Comparison of ENCODE assay signal across 26 cellular contexts in the genomic region with DNA sequence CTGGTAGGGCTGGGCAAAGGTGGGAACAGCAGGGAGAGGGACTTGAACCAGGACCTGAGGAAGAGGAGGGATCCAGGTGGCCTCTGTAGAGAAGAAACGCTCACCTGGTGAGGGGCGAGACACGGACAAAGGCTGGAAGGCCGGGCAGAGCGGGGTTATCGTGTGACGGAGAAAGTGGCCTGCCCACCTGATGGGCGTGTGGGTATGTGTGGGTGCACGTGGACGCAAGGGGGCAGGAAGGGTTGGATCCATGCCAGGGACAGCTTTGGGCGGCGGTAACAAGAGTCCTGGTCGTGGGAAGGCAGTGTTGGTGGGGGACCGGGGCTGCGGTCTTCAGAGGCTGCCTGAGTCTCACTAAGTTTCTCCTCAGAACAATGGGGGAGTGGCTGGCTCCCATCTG.
DNase-seq lines count a peak whose midpoint lies in the region; ATAC-seq, FAIRE-seq and TF ChIP-seq lines count a peak whose summit lies in the region.
"Had no signal": no experiment of that assay in that cellular context is flagged by ENCODE, and none has a peak within 500 bp of the region (broad histone marks: within the 10 kb centered on the region; RNA-seq: fewer than 3 reads in every experiment).

No MANE protein-coding gene starts in this region.

- in situ Hi-C loops in K562 (cut with MboI) = no loop called here

- no peaks in the 10 kb centered on the region for H4K20me1 ChIP-seq in H9 (ENCODE audit: control insufficient read depth, insufficient read depth, insufficient read length)
- H4K20me1 ChIP-seq in K562 (replicated peaks; ENCODE audit: control insufficient read depth, insufficient read depth, low read length) = peaks cover 8% of the 10 kb centered on the region; the same call in 1 of the 2 replicates

- no peak for TF ChIP-seq POLR2A in K562 (conservative IDR thresholded peaks at IDR 0.05)

- intact Hi-C loops in K562 (cut with micrococcal nuclease) = no loop called here

- H2BK15ac ChIP-seq in H9 (ENCODE audit: low read depth, low read length) = no peak overlapping the region
- no peak overlapping the region for H2BK15ac ChIP-seq in mesendoderm (replicated peaks; ENCODE audit: low read depth)

- H2BK120ac ChIP-seq in H9 (ENCODE audit: low read depth, low read length, poor library complexity, severe bottlenecking) (no peak overlapping the region), mesendoderm (ENCODE audit: low read depth, low read length) (no peak overlapping the region)

- H4K91ac ChIP-seq in H9 (ENCODE audit: insufficient read length, low read depth, low read length) = no peak overlapping the region

- no peak for FAIRE-seq in K562 (lab: Jason Lieb, UNC)
- FAIRE-seq: A204.1, GM18507 had no signal

- H2BK5ac ChIP-seq in H9 (ENCODE audit: insufficient read length, low read length) (no peak overlapping the region), mesendoderm (ENCODE audit: low read length) (no peak overlapping the region)

- H4K5ac ChIP-seq in H9 (ENCODE audit: insufficient read length, low read depth, low read length) (no peak overlapping the region), mesendoderm (ENCODE audit: low read length) (no peak overlapping the region)

- H3K36me3 Mint-ChIP-seq in H9 (ENCODE audit: insufficient read depth in 1 of 3, low read depth in 3 of 3) (no peaks in the 10 kb centered on the region; a peak in 1 of 7 replicates), HFFc6 (ENCODE audit: low read depth) (no peaks in the 10 kb centered on the region)
- H3K36me3 Mint-ChIP-seq in stimulated activated naive B cell treated with anti-CD40 and anti-IgM and Interleukin-4, amounts not matched to agents 10 μg/mL and 1 μg/mL and 100 μg/mL, for 72 hours = no peaks in the 10 kb centered on the region
- H3K36me3 Mint-ChIP-seq: IgD-negative memory B cell had no signal

- WGBS in H9 (ENCODE audit: extremely low coverage, insufficient read length, low lambda C conversion rate) = no CpG with 5 or more reads among the region's 15 CpGs
- 68% methylated on average over 13 of the region's 15 CpGs for WGBS in K562 (ENCODE audit: insufficient coverage, low coverage, missing lambda C conversion rate)
- WGBS in mesendoderm (ENCODE audit: extremely low coverage, insufficient coverage, low lambda C conversion rate) = no CpG with 5 or more reads among the region's 15 CpGs

- H4K8ac ChIP-seq in H9 (replicated peaks; ENCODE audit: insufficient read length, low read depth, low read length) (no peak overlapping the region), mesendoderm (ENCODE audit: low read depth, low read length) (no peak overlapping the region)

- POLR2A ChIA-PET in K562 (lab: Yijun Ruan, JAX) = interaction anchor here (0.6 to 1.5 kb wide), 3 partner anchors 15 to 61 kb away, joined by 4 to 5 read pairs (median 4); no protein-coding TSS in a partner anchor

- CTCF ChIA-PET in K562 (lab: Yijun Ruan, JAX; ENCODE audit: low intra/inter-chr PET ratio) = no interaction called here

- H3K27ac Mint-ChIP-seq in H9 = peak overlapping the region; percentile 53 to 81 (median 54); a peak in 5 of 7 replicates
- H3K27ac Mint-ChIP-seq in stimulated activated naive B cell treated with anti-CD40 and anti-IgM and Interleukin-4, amounts not matched to agents 10 μg/mL and 1 μg/mL and 100 μg/mL, for 72 hours = peak overlapping the region; percentile 37
- no peak overlapping the region for H3K27ac Mint-ChIP-seq in HFFc6
- H3K27ac Mint-ChIP-seq: CD4-positive, alpha-beta T cell; IgD-negative memory B cell had no signal

- H3K27ac ChIP-seq in H9 (ENCODE audit: insufficient read length, low read depth, low read length) (no peak overlapping the region), K562 (ENCODE audit: extremely low read depth, low read depth, low read length) (no peak overlapping the region), mesendoderm (ENCODE audit: low read depth, low read length) (no peak overlapping the region)
- H3K27ac ChIP-seq: BLaER1 treated with 17β-estradiol and CSF1 and Interleukin-3, amounts not matched to agents 10 nM and 100 nM; HL-60; RWPE1 had no signal

- peaks cover 9% of the 10 kb centered on the region; the same call in 1 of the 3 replicates for H3K36me3 ChIP-seq in K562 (ENCODE audit: control insufficient read depth, insufficient read depth, low read length)
- H3K36me3 ChIP-seq in mesendoderm (ENCODE audit: control insufficient read depth, insufficient read depth, low read length) = no peaks in the 10 kb centered on the region
- H3K36me3 ChIP-seq: BLaER1 treated with 17β-estradiol and CSF1 and Interleukin-3, amounts not matched to agents 10 nM and 100 nM; HAP-1 had no signal

- TF ChIP-seq CTCF in H9 (conservative IDR thresholded peaks at IDR 0.05) = no peak
- no peak for TF ChIP-seq CTCF in K562 (IDR thresholded peaks at IDR 0.05 in 2 of 3, conservative IDR thresholded peaks at IDR 0.05 in 1 of 3; ENCODE audit: insufficient read depth in 2 of 3, low read depth in 1 of 3, low read length in 3 of 3)
- no peak for TF ChIP-seq CTCF in HFFc6 (IDR thresholded peaks at IDR 0.05)

- H3K4me2 ChIP-seq in H9 (ENCODE audit: insufficient read depth, insufficient read length, low read length) = no peak overlapping the region
- H3K4me2 ChIP-seq in K562 (ENCODE audit: insufficient read depth, low read length) = no peak overlapping the region
- H3K4me2 ChIP-seq in mesendoderm (ENCODE audit: low read length) = no peak overlapping the region

- H3K4me3 Mint-ChIP-seq in H9 (peak overlapping the region in 1 of 2 experiments; percentile 16; a peak in 1 of 5 replicates), HFFc6 (no peak overlapping the region)
- H3K4me3 Mint-ChIP-seq in stimulated activated naive B cell treated with anti-CD40 and anti-IgM and Interleukin-4, amounts not matched to agents 10 μg/mL and 1 μg/mL and 100 μg/mL, for 72 hours = no peak overlapping the region
- H3K4me3 Mint-ChIP-seq: CD4-positive, alpha-beta T cell; IgD-negative memory B cell had no signal

- H2AK5ac ChIP-seq in H9 (ENCODE audit: insufficient read length, low read length) (no peak overlapping the region), mesendoderm (ENCODE audit: low read length) (no peak overlapping the region)

- H3K9ac ChIP-seq in H9 (ENCODE audit: extremely low read depth, insufficient read length, low read length) (no peak overlapping the region), K562 (ENCODE audit: insufficient read depth in 1 of 2, low read depth in 2 of 2, low read length in 2 of 2) (peak overlapping the region in 1 of 2 experiments; percentile 6; a peak in 2 of 4 replicates), mesendoderm (ENCODE audit: low read length) (no peak overlapping the region)

- H2AFZ ChIP-seq in H9 (ENCODE audit: low read length) = no peak overlapping the region
- H2AFZ ChIP-seq in K562 (ENCODE audit: low read depth, low read length) = no peak overlapping the region

- no peaks in the 10 kb centered on the region for H3K23me2 ChIP-seq in H9 (ENCODE audit: insufficient read length, low read depth, low read length, poor library complexity, severe bottlenecking)

- no peak overlapping the region for H2BK12ac ChIP-seq in H9 (ENCODE audit: insufficient read length, low read depth, low read length)

- H3K4me1 Mint-ChIP-seq in H9 (peaks cover 30 to 64% of the 10 kb centered on the region in 2 experiments), HFFc6 (ENCODE audit: low read depth) (peaks cover 17% of the 10 kb centered on the region)
- H3K4me1 Mint-ChIP-seq in stimulated activated naive B cell treated with anti-CD40 and anti-IgM and Interleukin-4, amounts not matched to agents 10 μg/mL and 1 μg/mL and 100 μg/mL, for 72 hours = no peaks in the 10 kb centered on the region

- DNase-seq in H9 = no peak
- DNase-seq in K562 (ENCODE audit: extremely low read depth in 1 of 4, low spot score in 3 of 4) = no peak
- DNase-seq in mesendoderm = no peak
- no peak for DNase-seq in stimulated activated naive B cell treated with anti-CD40 and anti-IgM and Interleukin-4, amounts not matched to agents 10 μg/mL and 1 μg/mL and 100 μg/mL, for 72 hours
- DNase-seq in HFFc6 = no peak
- DNase-seq in NCI-H2196 (lab: John Stamatoyannopoulos, UW; ENCODE audit: unreplicated experiment) = no peak
- DNase-seq: AML-193; CD4-positive, alpha-beta T cell; DMS53; NCI-H1048; NCI-H1417; NCI-H1694; NCI-H2029 treated with DMSO at 0.1 percent for 48 hours; NCI-H345; NCI-H510A treated with DMSO at 0.1 percent for 48 hours; NCI-H748 treated with DMSO at 0.1 percent for 48 hours; NK-92 treated with Interleukin-12 subunit alpha and Interleukin-12 subunit beta, amount 100 ng/mL, for 24 hours; SHP77 had no signal

- no TSS peak for BruUV-seq in K562 (replicated peaks; lab: Mats Ljungman, UMichigan)

- H3K4me3 ChIP-seq in K562 (no peak overlapping the region), mesendoderm (ENCODE audit: low read length) (no peak overlapping the region)
- H3K4me3 ChIP-seq: BLaER1 treated with 17β-estradiol and CSF1 and Interleukin-3, amounts not matched to agents 10 nM and 100 nM; HAP-1 had no signal

- no peaks in the 10 kb centered on the region for H3K9me1 ChIP-seq in K562 (ENCODE audit: control insufficient read depth, insufficient read depth, low read length)

- H3K9me3 ChIP-seq in H9 (ENCODE audit: control insufficient read depth, low read depth, low read length) = no peaks in the 10 kb centered on the region
- H3K9me3 ChIP-seq in K562 (replicated peaks; ENCODE audit: control insufficient read depth, insufficient read depth, low read depth, low read length) = no peaks in the 10 kb centered on the region
- H3K9me3 ChIP-seq: BLaER1 treated with 17β-estradiol and CSF1 and Interleukin-3, amounts not matched to agents 10 nM and 100 nM; HAP-1 had no signal

- H3K79me1 ChIP-seq in H9 (ENCODE audit: insufficient read depth, low read depth, low read length, poor library complexity, severe bottlenecking) = no peaks in the 10 kb centered on the region
- H3K79me1 ChIP-seq in mesendoderm (ENCODE audit: low read length) = no peaks in the 10 kb centered on the region

- H3K4me1 ChIP-seq in H9 (ENCODE audit: insufficient read depth, low read length) (peaks cover 7% of the 10 kb centered on the region; the same call in 1 of the 2 replicates), K562 (replicated peaks in 1 of 2; ENCODE audit: control insufficient read depth in 2 of 2, insufficient read depth in 2 of 2, low read length in 2 of 2) (peaks cover 0 to 63% of the 10 kb centered on the region in 2 experiments; a peak in 2 of 5 replicates), mesendoderm (ENCODE audit: control insufficient read depth, low read depth, low read length) (no peaks in the 10 kb centered on the region)
- H3K4me1 ChIP-seq: HAP-1 had no signal

- H3K14ac ChIP-seq in H9 (ENCODE audit: insufficient read depth, low read length) = peak overlapping the region; percentile 71; the same call in 1 of the 2 replicates

- no peak overlapping the region for H2BK20ac ChIP-seq in H9 (ENCODE audit: low read depth, low read length, poor library complexity, severe bottlenecking)

- H3K23ac ChIP-seq in H9 (ENCODE audit: insufficient read length, low read depth, low read length) (no peak overlapping the region), mesendoderm (ENCODE audit: low read length) (peak overlapping the region; percentile 6)

- H3K9me3 Mint-ChIP-seq in H9 = no peaks in the 10 kb centered on the region
- no peaks in the 10 kb centered on the region for H3K9me3 Mint-ChIP-seq in stimulated activated naive B cell treated with anti-CD40 and anti-IgM and Interleukin-4, amounts not matched to agents 10 μg/mL and 1 μg/mL and 100 μg/mL, for 72 hours
- H3K9me3 Mint-ChIP-seq in HFFc6 = no peaks in the 10 kb centered on the region
- H3K9me3 Mint-ChIP-seq: CD4-positive, alpha-beta T cell had no signal

- H3K56ac ChIP-seq in H9 (ENCODE audit: insufficient read length, low read depth, low read length) (no peak overlapping the region), mesendoderm (ENCODE audit: low read length) (no peak overlapping the region)

- no peaks in the 10 kb centered on the region for H3K79me2 ChIP-seq in H9 (ENCODE audit: insufficient read depth, low read length)
- H3K79me2 ChIP-seq in K562 (ENCODE audit: control insufficient read depth, insufficient read depth, low read length) = no peaks in the 10 kb centered on the region
- no peaks in the 10 kb centered on the region for H3K79me2 ChIP-seq in mesendoderm (ENCODE audit: control insufficient read depth, insufficient read depth, low read length)

- no peak overlapping the region for H3K18ac ChIP-seq in H9 (ENCODE audit: insufficient read length, low read depth, low read length)
- no peak overlapping the region for H3K18ac ChIP-seq in mesendoderm (ENCODE audit: low read length)

- H3K4ac ChIP-seq in H9 (ENCODE audit: low read depth, low read length) (no peak overlapping the region), mesendoderm (ENCODE audit: low read depth, low read length) (no peak overlapping the region)

- no peak for TF ChIP-seq EP300 in K562 (IDR thresholded peaks at IDR 0.05; ENCODE audit: low read length)

- no peak for TF ChIP-seq RAD21 in K562 (CRISPR knock-in tag; conservative IDR thresholded peaks at IDR 0.05 in 1 of 2, IDR thresholded peaks at IDR 0.05 in 1 of 2)

- peaks cover 7% of the 10 kb centered on the region for H3K27me3 Mint-ChIP-seq in H9 (ENCODE audit: low read depth)
- H3K27me3 Mint-ChIP-seq in stimulated activated naive B cell treated with anti-CD40 and anti-IgM and Interleukin-4, amounts not matched to agents 10 μg/mL and 1 μg/mL and 100 μg/mL, for 72 hours = peaks cover 12 to 22% of the 10 kb centered on the region in 2 donors
- H3K27me3 Mint-ChIP-seq in HFFc6 (ENCODE audit: insufficient read depth) = peaks cover 8% of the 10 kb centered on the region
- H3K27me3 Mint-ChIP-seq: CD4-positive, alpha-beta T cell had no signal

- no peak for ATAC-seq in K562
- no peak for ATAC-seq in stimulated activated naive B cell treated with anti-CD40 and anti-IgM and Interleukin-4, amounts not matched to agents 10 μg/mL and 1 μg/mL and 100 μg/mL, for 72 hours (replicated peaks)
- no peak for ATAC-seq in HG03520 (IDR thresholded peaks at IDR 0.05; ENCODE audit: unreplicated experiment)

- no peak overlapping the region for H3T11ph ChIP-seq in H9 (ENCODE audit: low read length)

- H3K27me3 ChIP-seq in H9 (ENCODE audit: insufficient read depth, low read length) (no peaks in the 10 kb centered on the region), K562 (ENCODE audit: control insufficient read depth in 2 of 2, insufficient read depth in 2 of 2, low read length in 2 of 2) (no peaks in the 10 kb centered on the region), mesendoderm (ENCODE audit: insufficient read depth, low read length, poor library complexity) (no peaks in the 10 kb centered on the region)
